ENCODE assay signal across 18 cellular contexts in genomic region chr11:113173023-113173594, GRCh38.
DNase-seq lines count a peak whose midpoint lies in the region; ATAC-seq and TF ChIP-seq lines count a peak whose summit lies in the region.
"Had no signal": no experiment of that assay in that cellular context is flagged by ENCODE, and none has a peak within 500 bp of the region (broad histone marks: within the 10 kb centered on the region; RNA-seq: fewer than 3 reads in every experiment).

No MANE protein-coding gene starts in this region.

- peaks cover 4 to 38% of the 10 kb centered on the region in 2 experiments; a peak in 2 of 4 replicates for H3K4me1 ChIP-seq in SK-N-SH (ENCODE audit: control insufficient read depth in 1 of 2, insufficient read depth in 2 of 2, low read depth in 1 of 2, low read length in 1 of 2)

- H3K79me2 ChIP-seq in SK-N-SH (ENCODE audit: insufficient read depth), result no peaks in the 10 kb centered on the region

- POLR2A ChIA-PET in SK-N-SH (lab: Yijun Ruan, JAX), result interaction anchor here (1.1 to 1.9 kb wide), 4 partner anchors 11 to 212 kb away, joined by 3 to 8 read pairs (median 3); partner anchors contain the start of gene NCAM1

- whole genome bisulfite sequencing in SK-N-SH (ENCODE audit: low lambda C conversion rate), result 47% methylated on average over 6 of the region's 6 CpGs

- no peak for TF ChIP-seq CTCF in SK-N-SH (IDR thresholded peaks at IDR 0.05)
- TF ChIP-seq CTCF in dorsolateral prefrontal cortex (IDR thresholded peaks at IDR 0.05 in 54 of 56, conservative IDR thresholded peaks at IDR 0.05 in 2 of 56; ENCODE audit: low read depth in 1 of 56, partially characterized antibody in 56 of 56), result no peak

- peak overlapping the region in 1 of 2 experiments; percentile 93; a peak in 2 of 4 replicates for H3K27ac ChIP-seq in SK-N-SH (ENCODE audit: low read depth in 2 of 2, low read length in 1 of 2)
- peak overlapping the region in 45 of 59 donors; percentile 2 to 80 (median 50) for H3K27ac ChIP-seq in dorsolateral prefrontal cortex
- H3K27ac ChIP-seq: BLaER1 treated with 17β-estradiol and CSF1 and Interleukin-3, amounts not matched to agents 10 nM and 100 nM; GM23248; HL-60 had no signal

- H2AFZ ChIP-seq in SK-N-SH (ENCODE audit: low read depth), result no peak overlapping the region
- H2AFZ ChIP-seq: GM23248 had no signal

- CTCF ChIA-PET in SK-N-SH (lab: Yijun Ruan, JAX), result interaction anchor here (0.8 to 2.8 kb wide), 9 partner anchors 9 to 335 kb away, joined by 3 to 11 read pairs (median 4); no protein-coding TSS in a partner anchor

- TF ChIP-seq EP300 in SK-N-SH (IDR thresholded peaks at IDR 0.05; ENCODE audit: borderline replicate concordance in 1 of 2, low read depth in 1 of 2, low read length in 1 of 2), result no peak

- no peaks in the 10 kb centered on the region for H3K9me2 ChIP-seq in SK-N-SH

- no peak for ATAC-seq in GM21723 (IDR thresholded peaks at IDR 0.05; ENCODE audit: unreplicated experiment)
- no peak for ATAC-seq in HG02571 (IDR thresholded peaks at IDR 0.05; ENCODE audit: unreplicated experiment)
- ATAC-seq: CD8-positive, alpha-beta T cell; GM12878 had no signal

- H3K4me3 ChIP-seq in SK-N-SH (ENCODE audit: low read depth in 2 of 2, low read length in 1 of 2) (no peak overlapping the region; a peak in 1 of 4 replicates), dorsolateral prefrontal cortex (peak overlapping the region in 10 of 59 donors; percentile 4 to 34 (median 16))
- H3K4me3 ChIP-seq: BLaER1 treated with 17β-estradiol and CSF1 and Interleukin-3, amounts not matched to agents 10 nM and 100 nM; GM12878; GM23248 had no signal

- peak; percentile 63 for DNase-seq in NCI-H1048 (lab: John Stamatoyannopoulos, UW)
- peak; percentile 62 for DNase-seq in SK-N-SH
- DNase-seq in dorsolateral prefrontal cortex, result no peak
- DNase-seq in activated effector memory CD4-positive, alpha-beta T cell treated with anti-CD3 and anti-CD28 coated beads, Interleukin-2, amount 50 U/mL, for 16 hours, result no peak
- DNase-seq in T1000 (lab: John Stamatoyannopoulos, UW), result no peak
- DNase-seq: CD8-positive, alpha-beta T cell; COR-L47; DMS 273 treated with DMSO at 0.1 percent for 48 hours; DMS53; DND-41; EL; GM23248; HCEC 1CT had no signal

- no peaks in the 10 kb centered on the region for H3K36me3 ChIP-seq in SK-N-SH (replicated peaks in 1 of 2; ENCODE audit: control insufficient read depth in 1 of 2, insufficient read depth in 2 of 2, low read length in 1 of 2)
- H3K36me3 ChIP-seq: BLaER1 treated with 17β-estradiol and CSF1 and Interleukin-3, amounts not matched to agents 10 nM and 100 nM had no signal

- no peak for TF ChIP-seq RAD21 in SK-N-SH (IDR thresholded peaks at IDR 0.05; ENCODE audit: low read length)

- no peak overlapping the region for H3K4me2 ChIP-seq in SK-N-SH
- H3K4me2 ChIP-seq: BLaER1 treated with 17β-estradiol and CSF1 and Interleukin-3, amounts not matched to agents 10 nM and 100 nM had no signal

- no peak overlapping the region for H3K9ac ChIP-seq in SK-N-SH
- H3K9ac ChIP-seq: BLaER1 treated with 17β-estradiol and CSF1 and Interleukin-3, amounts not matched to agents 10 nM and 100 nM; GM23248 had no signal

- H3K9me3 ChIP-seq in SK-N-SH, result no peaks in the 10 kb centered on the region
- H3K9me3 ChIP-seq: BLaER1 treated with 17β-estradiol and CSF1 and Interleukin-3, amounts not matched to agents 10 nM and 100 nM had no signal

- H4K20me1 ChIP-seq in SK-N-SH (ENCODE audit: insufficient read depth), result no peaks in the 10 kb centered on the region
- H4K20me1 ChIP-seq: BLaER1 treated with 17β-estradiol and CSF1 and Interleukin-3, amounts not matched to agents 10 nM and 100 nM had no signal

- intact Hi-C loops in dorsolateral prefrontal cortex (cut with DNase I), result no loop called here

- H3F3A ChIP-seq in SK-N-SH (replicated peaks; ENCODE audit: insufficient read depth), result no peaks in the 10 kb centered on the region

- H3K27me3 ChIP-seq in SK-N-SH (ENCODE audit: insufficient read depth) (no peaks in the 10 kb centered on the region), dorsolateral prefrontal cortex (no peaks in the 10 kb centered on the region)
- H3K27me3 ChIP-seq: BLaER1 treated with 17β-estradiol and CSF1 and Interleukin-3, amounts not matched to agents 10 nM and 100 nM had no signal

TF ChIP-seq in SK-N-SH, 30 proteins besides CTCF, POLR2A, EP300 and RAD21:
- TF ChIP-seq IRF3 (IDR thresholded peaks at IDR 0.05; ENCODE audit: low read depth, low read length) (no peak), NRF1 (IDR thresholded peaks at IDR 0.05; ENCODE audit: low read depth, low read length) (no peak), ELF1 (IDR thresholded peaks at IDR 0.05) (no peak), RCOR1 (IDR thresholded peaks at IDR 0.05; ENCODE audit: low read length) (no peak), TCF12 (IDR thresholded peaks at IDR 0.05) (peak; percentile 19; the same call in 1 of the 2 replicates), GABPA (IDR thresholded peaks at IDR 0.05; ENCODE audit: low read depth) (no peak), GATA2 (CRISPR knock-in tag; IDR thresholded peaks at IDR 0.05) (peak; percentile 38; the same call in 1 of the 2 replicates), RFX5 (IDR thresholded peaks at IDR 0.05; ENCODE audit: low read length) (no peak), JUND (IDR thresholded peaks at IDR 0.05) (no peak)

Comparison
In these comparisons a context has a peak if more than half of its experiments do, and no peak if none do; other contexts are left out.
1. DNase-seq: peak in NCI-H1048 (single experiment) and SK-N-SH (single experiment); none in dorsolateral prefrontal cortex (0 of 10), activated effector memory CD4-positive, alpha-beta T cell treated with anti-CD3 and anti-CD28 coated beads, Interleukin-2, amount 50 U/mL, for 16 hours (single experiment) and T1000 (single experiment).